ENCODE assay signal across 2 cellular contexts in genomic region chr1:198197285-198197684, GRCh38.
TF ChIP-seq lines count a peak whose summit lies in the region.

No MANE protein-coding gene starts in this region.

TF ChIP-seq in A549, 52 proteins besides CTCF, POLR2A, EP300 and RAD21:
- TF ChIP-seq, protein P1, sequence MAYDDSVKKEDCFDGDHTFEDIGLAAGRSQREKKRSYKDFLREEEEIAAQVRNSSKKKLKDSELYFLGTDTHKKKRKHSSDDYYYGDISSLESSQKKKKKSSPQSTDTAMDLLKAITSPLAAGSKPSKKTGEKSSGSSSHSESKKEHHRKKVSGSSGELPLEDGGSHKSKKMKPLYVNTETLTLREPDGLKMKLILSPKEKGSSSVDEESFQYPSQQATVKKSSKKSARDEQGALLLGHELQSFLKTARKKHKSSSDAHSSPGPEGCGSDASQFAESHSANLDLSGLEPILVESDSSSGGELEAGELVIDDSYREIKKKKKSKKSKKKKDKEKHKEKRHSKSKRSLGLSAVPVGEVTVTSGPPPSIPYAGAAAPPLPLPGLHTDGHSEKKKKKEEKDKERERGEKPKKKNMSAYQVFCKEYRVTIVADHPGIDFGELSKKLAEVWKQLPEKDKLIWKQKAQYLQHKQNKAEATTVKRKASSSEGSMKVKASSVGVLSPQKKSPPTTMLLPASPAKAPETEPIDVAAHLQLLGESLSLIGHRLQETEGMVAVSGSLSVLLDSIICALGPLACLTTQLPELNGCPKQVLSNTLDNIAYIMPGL (CRISPR knock-in tag; IDR thresholded peaks at IDR 0.05; ENCODE audit: borderline replicate concordance), result no peak
- no peak for TF ChIP-seq FOSB (CRISPR knock-in tag; IDR thresholded peaks at IDR 0.05)
- TF ChIP-seq, protein P2, sequence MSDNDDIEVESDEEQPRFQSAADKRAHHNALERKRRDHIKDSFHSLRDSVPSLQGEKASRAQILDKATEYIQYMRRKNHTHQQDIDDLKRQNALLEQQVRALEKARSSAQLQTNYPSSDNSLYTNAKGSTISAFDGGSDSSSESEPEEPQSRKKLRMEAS (IDR thresholded peaks at IDR 0.05), result no peak
- peak; percentile 59 for TF ChIP-seq MAFK (IDR thresholded peaks at IDR 0.05; ENCODE audit: partially characterized antibody)
- TF ChIP-seq HOXB13 (CRISPR knock-in tag; IDR thresholded peaks at IDR 0.05; ENCODE audit: low read depth), result no peak
- no peak for TF ChIP-seq PBX3 (IDR thresholded peaks at IDR 0.05)
- TF ChIP-seq FOSL2 (IDR thresholded peaks at IDR 0.05), result no peak
- no peak for TF ChIP-seq FOSL2 (CRISPR knock-in tag; IDR thresholded peaks at IDR 0.05)
- TF ChIP-seq ZFP36 (IDR thresholded peaks at IDR 0.05; ENCODE audit: borderline replicate concordance, partially characterized antibody), result no peak

TF ChIP-seq in IMR-90, 13 proteins besides CTCF, POLR2A, EP300 and RAD21:
- TF ChIP-seq MAFK (IDR thresholded peaks at IDR 0.05; ENCODE audit: low read depth, low read length), result peak; percentile 58; the same call in 1 of the 2 replicates
- no peak for TF ChIP-seq BHLHE40 (IDR thresholded peaks at IDR 0.05; ENCODE audit: low read depth, low read length)
